Comparison of ENCODE assay signal across 18 cellular contexts in the genomic region with DNA sequence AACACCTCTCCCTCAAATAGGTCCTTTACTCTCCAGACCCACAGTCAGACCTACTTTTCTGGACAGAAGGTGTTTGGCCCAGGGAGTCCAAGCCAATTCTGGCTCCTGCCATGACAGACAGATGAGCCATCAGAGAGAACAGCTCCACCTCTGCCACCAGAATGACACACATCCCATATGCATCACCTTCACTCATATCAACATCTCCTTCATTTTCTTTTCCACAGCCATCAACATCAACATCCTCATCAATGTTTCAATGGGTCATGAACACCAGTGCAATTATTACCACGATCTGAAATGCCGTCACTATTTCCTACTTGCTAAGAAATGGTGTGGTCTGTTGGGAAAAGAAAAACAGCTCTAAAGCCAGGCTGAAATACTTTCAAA.
DNase-seq lines count a peak whose midpoint lies in the region; ATAC-seq and TF ChIP-seq lines count a peak whose summit lies in the region.
"Had no signal": no experiment of that assay in that cellular context is flagged by ENCODE, and none has a peak within 500 bp of the region (broad histone marks: within the 10 kb centered on the region; RNA-seq: fewer than 3 reads in every experiment).

No MANE protein-coding gene starts in this region.

- WGBS in body of pancreas, 2 donors = 90% methylated on average over 2 of the region's 2 CpGs

- CTCF ChIA-PET in activated CD8-positive, alpha-beta T cell treated with anti-CD3 and anti-CD28 coated beads for 36 hours (lab: Charles Lee) = interaction anchor here (1.3 kb wide), 1 partner anchor 416 kb away, joined by 4 read pairs; no protein-coding TSS in a partner anchor
- CTCF ChIA-PET in activated CD8-positive, alpha-beta T cell treated with anti-CD3 and anti-CD28 coated beads, Interleukin-2, amount 10 ng/mL, durations not matched to agents 7 days and 5 days (lab: Charles Lee) = interaction anchor here (1.3 kb wide), 1 partner anchor 15 kb away, joined by 3 read pairs; no protein-coding TSS in a partner anchor
- CTCF ChIA-PET in PC-9 (lab: Charles Lee) = no interaction called here
- CTCF ChIA-PET in activated CD4-positive, alpha-beta memory T cell treated with anti-CD3 and anti-CD28 coated beads, Interleukin-2, amount 10 ng/mL, durations not matched to agents 7 days and 5 days (lab: Charles Lee) = no interaction called here

- no peaks in the 10 kb centered on the region for H3K27me3 ChIP-seq in PC-9 (ENCODE audit: insufficient read depth, low read depth)
- no peaks in the 10 kb centered on the region for H3K27me3 ChIP-seq in body of pancreas
- H3K27me3 ChIP-seq: BLaER1 treated with 17β-estradiol and CSF1 and Interleukin-3, amounts not matched to agents 10 nM and 100 nM had no signal

- no peak for DNase-seq in activated CD8-positive, alpha-beta T cell treated with anti-CD3 and anti-CD28 coated beads for 36 hours
- DNase-seq in activated CD8-positive, alpha-beta T cell treated with anti-CD3 and anti-CD28 coated beads, Interleukin-2, amount 10 ng/mL, durations not matched to agents 7 days and 5 days = no peak
- DNase-seq in PC-9 (no peak), body of pancreas (no peak)
- no peak for DNase-seq in activated CD4-positive, CD25-positive, alpha-beta regulatory T cell (lab: John Stamatoyannopoulos, UW)
- DNase-seq in activated CD4-positive, alpha-beta memory T cell treated with anti-CD3 and anti-CD28 coated beads, Interleukin-2, amount 10 ng/mL, durations not matched to agents 7 days and 5 days = no peak
- DNase-seq: 8988T; Calu3; CD8-positive, alpha-beta T cell; DMS79 treated with DMSO at 0.1 percent for 48 hours; GF-D8; GOT3; H7 had no signal

- H4K20me1 ChIP-seq in PC-9 (ENCODE audit: insufficient read depth) = no peaks in the 10 kb centered on the region
- H4K20me1 ChIP-seq: BLaER1 treated with 17β-estradiol and CSF1 and Interleukin-3, amounts not matched to agents 10 nM and 100 nM had no signal

- peak; percentile 42 for ATAC-seq in activated CD8-positive, alpha-beta T cell treated with anti-CD3 and anti-CD28 coated beads for 36 hours
- ATAC-seq in activated CD8-positive, alpha-beta T cell treated with anti-CD3 and anti-CD28 coated beads, Interleukin-2, amount 10 ng/mL, durations not matched to agents 7 days and 5 days = no peak
- no peak for ATAC-seq in body of pancreas
- ATAC-seq in GM21717 (IDR thresholded peaks at IDR 0.05; ENCODE audit: unreplicated experiment) = no peak
- ATAC-seq: CD8-positive, alpha-beta T cell; HCT116 had no signal

- TF ChIP-seq CTCF in activated CD8-positive, alpha-beta T cell treated with anti-CD3 and anti-CD28 coated beads for 36 hours (IDR thresholded peaks at IDR 0.05) = no peak
- no peak for TF ChIP-seq CTCF in PC-9 (conservative IDR thresholded peaks at IDR 0.05)
- TF ChIP-seq CTCF in body of pancreas (IDR thresholded peaks at IDR 0.05) = no peak

- no peak overlapping the region for H3K27ac Mint-ChIP-seq in activated CD8-positive, alpha-beta T cell treated with anti-CD3 and anti-CD28 coated beads for 36 hours
- no peak overlapping the region for H3K27ac Mint-ChIP-seq in activated CD8-positive, alpha-beta T cell treated with anti-CD3 and anti-CD28 coated beads, Interleukin-2, amount 10 ng/mL, durations not matched to agents 7 days and 5 days
- no peak overlapping the region for H3K27ac Mint-ChIP-seq in activated CD4-positive, alpha-beta memory T cell treated with anti-CD3 and anti-CD28 coated beads, Interleukin-2, amount 10 ng/mL, durations not matched to agents 7 days and 5 days
- H3K27ac Mint-ChIP-seq: B cell; CD8-positive, alpha-beta T cell had no signal

- no peak overlapping the region for H3K4me2 ChIP-seq in PC-9
- H3K4me2 ChIP-seq: BLaER1 treated with 17β-estradiol and CSF1 and Interleukin-3, amounts not matched to agents 10 nM and 100 nM had no signal

- peaks cover 4% of the 10 kb centered on the region for H3K27me3 Mint-ChIP-seq in activated CD8-positive, alpha-beta T cell treated with anti-CD3 and anti-CD28 coated beads for 36 hours
- H3K27me3 Mint-ChIP-seq in activated CD8-positive, alpha-beta T cell treated with anti-CD3 and anti-CD28 coated beads, Interleukin-2, amount 10 ng/mL, durations not matched to agents 7 days and 5 days (ENCODE audit: low read depth) = peaks cover 11% of the 10 kb centered on the region
- peaks cover 10% of the 10 kb centered on the region for H3K27me3 Mint-ChIP-seq in activated CD4-positive, alpha-beta memory T cell treated with anti-CD3 and anti-CD28 coated beads, Interleukin-2, amount 10 ng/mL, durations not matched to agents 7 days and 5 days

- no peaks in the 10 kb centered on the region for H3K4me1 Mint-ChIP-seq in activated CD8-positive, alpha-beta T cell treated with anti-CD3 and anti-CD28 coated beads for 36 hours (ENCODE audit: low read depth)
- peaks cover under 1% of the 10 kb centered on the region for H3K4me1 Mint-ChIP-seq in activated CD8-positive, alpha-beta T cell treated with anti-CD3 and anti-CD28 coated beads, Interleukin-2, amount 10 ng/mL, durations not matched to agents 7 days and 5 days (ENCODE audit: low read depth)
- H3K4me1 Mint-ChIP-seq in activated CD4-positive, alpha-beta memory T cell treated with anti-CD3 and anti-CD28 coated beads, Interleukin-2, amount 10 ng/mL, durations not matched to agents 7 days and 5 days = peaks cover under 1% of the 10 kb centered on the region
- H3K4me1 Mint-ChIP-seq: B cell had no signal

- no peak for TF ChIP-seq POLR2A in body of pancreas (IDR thresholded peaks at IDR 0.05)

- no peaks in the 10 kb centered on the region for H3K36me3 ChIP-seq in PC-9 (ENCODE audit: low read depth)
- no peaks in the 10 kb centered on the region for H3K36me3 ChIP-seq in body of pancreas (replicated peaks in 1 of 2; ENCODE audit: insufficient read depth in 1 of 2, low read depth in 2 of 2)
- H3K36me3 ChIP-seq: BLaER1 treated with 17β-estradiol and CSF1 and Interleukin-3, amounts not matched to agents 10 nM and 100 nM had no signal

- H3K4me3 ChIP-seq in PC-9 = no peak overlapping the region
- no peak overlapping the region for H3K4me3 ChIP-seq in body of pancreas
- H3K4me3 ChIP-seq: BLaER1 treated with 17β-estradiol and CSF1 and Interleukin-3, amounts not matched to agents 10 nM and 100 nM had no signal

- H3K9me3 Mint-ChIP-seq in activated CD8-positive, alpha-beta T cell treated with anti-CD3 and anti-CD28 coated beads for 36 hours = no peaks in the 10 kb centered on the region
- no peaks in the 10 kb centered on the region for H3K9me3 Mint-ChIP-seq in activated CD8-positive, alpha-beta T cell treated with anti-CD3 and anti-CD28 coated beads, Interleukin-2, amount 10 ng/mL, durations not matched to agents 7 days and 5 days (ENCODE audit: insufficient read depth)
- no peaks in the 10 kb centered on the region for H3K9me3 Mint-ChIP-seq in activated CD4-positive, alpha-beta memory T cell treated with anti-CD3 and anti-CD28 coated beads, Interleukin-2, amount 10 ng/mL, durations not matched to agents 7 days and 5 days
- H3K9me3 Mint-ChIP-seq: CD8-positive, alpha-beta T cell had no signal

- no peak overlapping the region for H3K4me3 Mint-ChIP-seq in activated CD8-positive, alpha-beta T cell treated with anti-CD3 and anti-CD28 coated beads for 36 hours
- no peak overlapping the region for H3K4me3 Mint-ChIP-seq in activated CD8-positive, alpha-beta T cell treated with anti-CD3 and anti-CD28 coated beads, Interleukin-2, amount 10 ng/mL, durations not matched to agents 7 days and 5 days
- no peak overlapping the region for H3K4me3 Mint-ChIP-seq in activated CD4-positive, alpha-beta memory T cell treated with anti-CD3 and anti-CD28 coated beads, Interleukin-2, amount 10 ng/mL, durations not matched to agents 7 days and 5 days
- H3K4me3 Mint-ChIP-seq: B cell; CD8-positive, alpha-beta T cell had no signal

- no peaks in the 10 kb centered on the region for H3F3A ChIP-seq in PC-9 (ENCODE audit: insufficient read depth, low read depth)

- H2AFZ ChIP-seq in PC-9 = peak overlapping the region; percentile 29; the same call in 1 of the 2 replicates

- H3K9me3 ChIP-seq in PC-9 (ENCODE audit: insufficient read depth, low read depth) (no peaks in the 10 kb centered on the region), body of pancreas (no peaks in the 10 kb centered on the region)

- POLR2A ChIA-PET in activated CD8-positive, alpha-beta T cell treated with anti-CD3 and anti-CD28 coated beads for 36 hours (lab: Charles Lee) = no interaction called here
- POLR2A ChIA-PET in activated CD8-positive, alpha-beta T cell treated with anti-CD3 and anti-CD28 coated beads, Interleukin-2, amount 10 ng/mL, durations not matched to agents 7 days and 5 days (lab: Charles Lee) = no interaction called here
- POLR2A ChIA-PET in PC-9 (lab: Charles Lee; ENCODE audit: unreplicated experiment) = no interaction called here
- POLR2A ChIA-PET in activated CD4-positive, alpha-beta memory T cell treated with anti-CD3 and anti-CD28 coated beads, Interleukin-2, amount 10 ng/mL, durations not matched to agents 7 days and 5 days (lab: Charles Lee) = no interaction called here

- intact Hi-C loops in activated CD8-positive, alpha-beta T cell treated with anti-CD3 and anti-CD28 coated beads for 36 hours (cut with micrococcal nuclease) = no loop called here
- intact Hi-C loops in PC-9 (cut with micrococcal nuclease; ENCODE audit: unreplicated experiment) = no loop called here
- intact Hi-C loops in body of pancreas (cut with DNase I) = no loop called here

- BruUV-seq in PC-9 (replicated peaks; lab: Mats Ljungman, UMichigan) = no TSS peak

- H3K36me3 Mint-ChIP-seq in activated CD8-positive, alpha-beta T cell treated with anti-CD3 and anti-CD28 coated beads for 36 hours (ENCODE audit: low read depth) = no peaks in the 10 kb centered on the region
- no peaks in the 10 kb centered on the region for H3K36me3 Mint-ChIP-seq in activated CD8-positive, alpha-beta T cell treated with anti-CD3 and anti-CD28 coated beads, Interleukin-2, amount 10 ng/mL, durations not matched to agents 7 days and 5 days (ENCODE audit: low read depth)
- H3K36me3 Mint-ChIP-seq in activated CD4-positive, alpha-beta memory T cell treated with anti-CD3 and anti-CD28 coated beads, Interleukin-2, amount 10 ng/mL, durations not matched to agents 7 days and 5 days (ENCODE audit: low read depth) = no peaks in the 10 kb centered on the region
- H3K36me3 Mint-ChIP-seq: CD8-positive, alpha-beta T cell had no signal

- H3K4me1 ChIP-seq in PC-9 (replicated peaks; ENCODE audit: insufficient read depth) (peaks cover 7% of the 10 kb centered on the region; the same call in 1 of the 2 replicates), body of pancreas (peaks cover 7% of the 10 kb centered on the region)

- H3K9me2 ChIP-seq in PC-9 (ENCODE audit: insufficient read depth) = no peaks in the 10 kb centered on the region

- H3K79me2 ChIP-seq in PC-9 (ENCODE audit: low read depth) = no peaks in the 10 kb centered on the region

- H3K27ac ChIP-seq in PC-9 = no peak overlapping the region
- H3K27ac ChIP-seq in body of pancreas = peak overlapping the region in 3 of 4 donors; percentile 16 to 29 (median 24)
- H3K27ac ChIP-seq: BLaER1 treated with 17β-estradiol and CSF1 and Interleukin-3, amounts not matched to agents 10 nM and 100 nM; HL-60 had no signal

Comparison
In these comparisons a context has a peak if more than half of its experiments do, and no peak if none do; other contexts are left out.
1. CTCF ChIA-PET loops: an anchor here in activated CD8-positive, alpha-beta T cell treated with anti-CD3 and anti-CD28 coated beads for 36 hours (1.3 kb wide) and activated CD8-positive, alpha-beta T cell treated with anti-CD3 and anti-CD28 coated beads, Interleukin-2, amount 10 ng/mL, durations not matched to agents 7 days and 5 days (1.3 kb wide); none called in PC-9 and activated CD4-positive, alpha-beta memory T cell treated with anti-CD3 and anti-CD28 coated beads, Interleukin-2, amount 10 ng/mL, durations not matched to agents 7 days and 5 days.